ENCODE assay signal across 11 cellular contexts in genomic region chr13:46162741-46163140, GRCh38. TPM values are rescaled to one million over a fixed set of nuclear protein-coding genes. Genes with fewer than 3 reads are reported as not detected.
DNase-seq lines count a peak whose midpoint lies in the region; ATAC-seq and TF ChIP-seq lines count a peak whose summit lies in the region.
"Not testable (repeated sequence)": the region's sequence is repeated elsewhere in the genome, so short reads cannot be mapped to it uniquely, and the experiment has no call there.
"Had no signal": no experiment of that assay in that cellular context is flagged by ENCODE, and none has a peak within 500 bp of the region (broad histone marks: within the 10 kb centered on the region; RNA-seq: fewer than 3 reads in every experiment).

No MANE protein-coding gene starts in this region.

- not testable (repeated sequence) for H3K9me3 Mint-ChIP-seq in CD8-positive, alpha-beta memory T cell; activated CD4-positive, alpha-beta memory T cell treated with anti-CD3 and anti-CD28 coated beads for 36 hours; activated T-cell treated with anti-CD3 and anti-CD28 coated beads, Interleukin-2, amount 50 U/mL, for 72 hours; activated naive CD8-positive, alpha-beta T cell treated with anti-CD3 and anti-CD28 coated beads, Interleukin-2, amount 50 U/mL, for 24 hours; immature natural killer cell; natural killer cell

- H3K4me1 Mint-ChIP-seq in CD8-positive, alpha-beta memory T cell, result peaks cover 69 to 84% (median 83%) of the 10 kb centered on the region in 3 donors
- peaks cover 66% of the 10 kb centered on the region for H3K4me1 Mint-ChIP-seq in T-helper 17 cell
- H3K4me1 Mint-ChIP-seq in activated CD4-positive, alpha-beta memory T cell treated with anti-CD3 and anti-CD28 coated beads for 36 hours (ENCODE audit: low read depth), result peaks cover 81% of the 10 kb centered on the region
- H3K4me1 Mint-ChIP-seq in activated T-cell treated with anti-CD3 and anti-CD28 coated beads, Interleukin-2, amount 50 U/mL, for 72 hours (ENCODE audit: low read depth), result peaks cover 86% of the 10 kb centered on the region
- H3K4me1 Mint-ChIP-seq in activated naive CD8-positive, alpha-beta T cell treated with anti-CD3 and anti-CD28 coated beads, Interleukin-2, amount 50 U/mL, for 24 hours, result peaks cover 86% of the 10 kb centered on the region
- peaks cover 86 to 93% of the 10 kb centered on the region in 2 donors for H3K4me1 Mint-ChIP-seq in immature natural killer cell
- H3K4me1 Mint-ChIP-seq in natural killer cell, result peaks cover 79 to 82% of the 10 kb centered on the region in 2 donors

- not testable (repeated sequence) for H3K9me3 ChIP-seq in CD8-positive, alpha-beta memory T cell (ENCODE audit: low read length); T-helper 17 cell (ENCODE audit: control insufficient read depth, low read length, poor library complexity, severe bottlenecking); testis

- H3K36me3 ChIP-seq in CD8-positive, alpha-beta memory T cell (ENCODE audit: insufficient read depth, low read length), result peaks cover 23% of the 10 kb centered on the region
- not testable (repeated sequence) for H3K36me3 ChIP-seq in testis (ENCODE audit: low read depth, missing control alignments)

- WGBS in testis, 2 donors, result 85 to 93% methylated on average over 4 to 33 of the region's 36 CpGs

- not testable (repeated sequence) for TF ChIP-seq CTCF in natural killer cell (IDR thresholded peaks at IDR 0.05); testis (IDR thresholded peaks at IDR 0.05)

- CTCF ChIA-PET in CD8-positive, alpha-beta memory T cell (lab: Charles Lee), result interaction anchor here (6.6 kb wide), 1 partner anchor 10 kb away, joined by 128 read pairs; no protein-coding TSS in a partner anchor
- CTCF ChIA-PET in activated CD4-positive, alpha-beta memory T cell treated with anti-CD3 and anti-CD28 coated beads for 36 hours (lab: Charles Lee), result interaction anchor here (1.4 to 6.2 kb wide), 2 partner anchors 9 to 11 kb away, joined by 4 to 164 read pairs; no protein-coding TSS in a partner anchor

- not testable (repeated sequence) for H3K27me3 Mint-ChIP-seq in CD8-positive, alpha-beta memory T cell; T-helper 17 cell; activated CD4-positive, alpha-beta memory T cell treated with anti-CD3 and anti-CD28 coated beads for 36 hours; activated T-cell treated with anti-CD3 and anti-CD28 coated beads, Interleukin-2, amount 50 U/mL, for 72 hours (ENCODE audit: low read depth); activated naive CD8-positive, alpha-beta T cell treated with anti-CD3 and anti-CD28 coated beads, Interleukin-2, amount 50 U/mL, for 24 hours; immature natural killer cell (ENCODE audit: low read depth in 3 of 3); natural killer cell (ENCODE audit: low read depth in 2 of 2)

- H3K27ac ChIP-seq in CD8-positive, alpha-beta memory T cell (ENCODE audit: low read depth, low read length); testis: not testable (repeated sequence)

- POLR2A ChIA-PET in CD8-positive, alpha-beta memory T cell (lab: Charles Lee); activated CD4-positive, alpha-beta memory T cell treated with anti-CD3 and anti-CD28 coated beads for 36 hours (lab: Charles Lee): not testable (repeated sequence)

- intact Hi-C loops in activated CD4-positive, alpha-beta memory T cell treated with anti-CD3 and anti-CD28 coated beads for 36 hours (cut with micrococcal nuclease); natural killer cell (cut with micrococcal nuclease); testis (cut with DNase I; ENCODE audit: low total_unique reads): not testable (repeated sequence)

- not testable (repeated sequence) for H3K27me3 ChIP-seq in CD8-positive, alpha-beta memory T cell (ENCODE audit: insufficient read depth, low read length, poor library complexity, severe bottlenecking); testis

- H3K27ac Mint-ChIP-seq in CD8-positive, alpha-beta memory T cell, result peak overlapping the region in 7 of 8 donors; percentile 55 to 100 (median 92)
- H3K27ac Mint-ChIP-seq in T-helper 17 cell (peak overlapping the region; percentile 97), immature natural killer cell (peak overlapping the region in 5 of 6 donors; percentile 45 to 94 (median 65)), natural killer cell (peak overlapping the region; percentile 88 to 96)
- H3K27ac Mint-ChIP-seq in activated CD4-positive, alpha-beta memory T cell treated with anti-CD3 and anti-CD28 coated beads for 36 hours, result peak overlapping the region; percentile 91
- not testable (repeated sequence) for H3K27ac Mint-ChIP-seq in activated T-cell treated with anti-CD3 and anti-CD28 coated beads, Interleukin-2, amount 50 U/mL, for 72 hours
- peak overlapping the region; percentile 80 for H3K27ac Mint-ChIP-seq in activated naive CD8-positive, alpha-beta T cell treated with anti-CD3 and anti-CD28 coated beads, Interleukin-2, amount 50 U/mL, for 24 hours

- H3K4me3 ChIP-seq in CD8-positive, alpha-beta memory T cell (ENCODE audit: low read length), result not testable (repeated sequence)
- peak overlapping the region; percentile 19 to 23 for H3K4me3 ChIP-seq in testis

- not testable (repeated sequence) for TF ChIP-seq POLR2A in testis (IDR thresholded peaks at IDR 0.05)

- H3K4me1 ChIP-seq in CD8-positive, alpha-beta memory T cell (ENCODE audit: insufficient read depth, low read length), result peaks cover 72% of the 10 kb centered on the region
- H3K4me1 ChIP-seq in testis, result not testable (repeated sequence)

- H3K36me3 Mint-ChIP-seq in CD8-positive, alpha-beta memory T cell, result peaks cover 3 to 46% (median 10%) of the 10 kb centered on the region in 3 donors
- not testable (repeated sequence) for H3K36me3 Mint-ChIP-seq in T-helper 17 cell (ENCODE audit: low read depth); natural killer cell
- H3K36me3 Mint-ChIP-seq in activated CD4-positive, alpha-beta memory T cell treated with anti-CD3 and anti-CD28 coated beads for 36 hours, result peaks cover 51% of the 10 kb centered on the region
- H3K36me3 Mint-ChIP-seq in activated T-cell treated with anti-CD3 and anti-CD28 coated beads, Interleukin-2, amount 50 U/mL, for 72 hours (ENCODE audit: insufficient read depth in 2 of 2), result peaks cover 28 to 44% of the 10 kb centered on the region in 2 donors
- peaks cover 67% of the 10 kb centered on the region for H3K36me3 Mint-ChIP-seq in activated naive CD8-positive, alpha-beta T cell treated with anti-CD3 and anti-CD28 coated beads, Interleukin-2, amount 50 U/mL, for 24 hours (ENCODE audit: low read depth)
- H3K36me3 Mint-ChIP-seq in immature natural killer cell, result peaks cover 3 to 21% (median 6%) of the 10 kb centered on the region in 3 donors

- not testable (repeated sequence) for ATAC-seq in T-helper 17 cell; activated T-cell treated with anti-CD3 and anti-CD28 coated beads, Interleukin-2, amount 50 U/mL, for 72 hours (replicated peaks in 1 of 2); activated naive CD8-positive, alpha-beta T cell treated with anti-CD3 and anti-CD28 coated beads, Interleukin-2, amount 50 U/mL, for 24 hours; natural killer cell

- DNase-seq in CD8-positive, alpha-beta memory T cell, result peak in 1 of 5 donors; percentile 55
- not testable (repeated sequence) for DNase-seq in T-helper 17 cell; activated CD4-positive, alpha-beta memory T cell treated with anti-CD3 and anti-CD28 coated beads for 36 hours; activated T-cell treated with anti-CD3 and anti-CD28 coated beads, Interleukin-2, amount 50 U/mL, for 72 hours; activated naive CD8-positive, alpha-beta T cell treated with anti-CD3 and anti-CD28 coated beads, Interleukin-2, amount 50 U/mL, for 24 hours; immature natural killer cell; natural killer cell; testis

- H3K4me3 Mint-ChIP-seq in CD8-positive, alpha-beta memory T cell, result peak overlapping the region in 4 of 7 donors; percentile 7 to 73 (median 34)
- peak overlapping the region; percentile 75 for H3K4me3 Mint-ChIP-seq in T-helper 17 cell
- not testable (repeated sequence) for H3K4me3 Mint-ChIP-seq in activated CD4-positive, alpha-beta memory T cell treated with anti-CD3 and anti-CD28 coated beads for 36 hours; activated naive CD8-positive, alpha-beta T cell treated with anti-CD3 and anti-CD28 coated beads, Interleukin-2, amount 50 U/mL, for 24 hours
- H3K4me3 Mint-ChIP-seq in activated T-cell treated with anti-CD3 and anti-CD28 coated beads, Interleukin-2, amount 50 U/mL, for 72 hours, result peak overlapping the region; percentile 71 to 97
- H3K4me3 Mint-ChIP-seq in immature natural killer cell, result peak overlapping the region in 1 of 5 donors; percentile 25
- H3K4me3 Mint-ChIP-seq in natural killer cell, result peak overlapping the region; percentile 53

RNA-seq across cellular contexts. Expression of gene LCP1, which starts 19.2 kb away (rescaled TPM):
- total RNA-seq in CD8-positive, alpha-beta memory T cell, result 100 to 1,000 TPM; 838 to 869 TPM
- 1,545 TPM for polyA plus RNA-seq in CD8-positive, alpha-beta memory T cell
- total RNA-seq in T-helper 17 cell, result 100 to 1,000 TPM; 485 to 528 TPM
- total RNA-seq in activated CD4-positive, alpha-beta memory T cell treated with anti-CD3 and anti-CD28 coated beads for 36 hours, result 1,000 to 10,000 TPM; 1,012 to 1,022 TPM
- total RNA-seq in activated T-cell treated with anti-CD3 and anti-CD28 coated beads, Interleukin-2, amount 50 U/mL, for 72 hours, result 100 to 1,000 TPM; 834 to 955 TPM
- polyA plus RNA-seq in immature natural killer cell, result 1,000 to 10,000 TPM; 1,594 to 2,414 (median 2,262) TPM
- total RNA-seq in natural killer cell, result 1,000 to 10,000 TPM; 1,088 to 1,116 (median 1,113) TPM
- total RNA-seq in testis, result 10 to 100 TPM; 24.1 to 48.7 TPM
- 80.5 TPM for polyA plus RNA-seq in testis (ENCODE audit: insufficient read depth, low read depth, low replicate concordance)
- total RNA-seq: G401 had no signal

RNA-seq across cellular contexts. Expression of gene LRRC63, which starts 49.0 kb away (rescaled TPM):
- total RNA-seq in CD8-positive, alpha-beta memory T cell, result under 1 TPM; 0.55 TPM
- polyA plus RNA-seq in CD8-positive, alpha-beta memory T cell, result not detected
- total RNA-seq in T-helper 17 cell (under 1 TPM; 0.39 to 0.60 TPM), natural killer cell (under 1 TPM; 0.32 to 0.95 (median 0.40) TPM), testis (1 to 10 TPM; 4.6 to 9.4 TPM)
- under 1 TPM; 0.45 to 0.63 TPM for total RNA-seq in activated CD4-positive, alpha-beta memory T cell treated with anti-CD3 and anti-CD28 coated beads for 36 hours
- 1 to 10 TPM; 1.0 to 2.5 TPM for total RNA-seq in activated T-cell treated with anti-CD3 and anti-CD28 coated beads, Interleukin-2, amount 50 U/mL, for 72 hours
- polyA plus RNA-seq in immature natural killer cell (1 to 10 TPM in 1 of 3 donors, under 1 TPM in 2; 0.10 to 1.1 (median 0.12) TPM), testis (ENCODE audit: insufficient read depth, low read depth, low replicate concordance) (7.0 TPM)
- total RNA-seq: G401 had no signal

RNA-seq across cellular contexts. Expression of gene CPB2, which starts 57.9 kb away (rescaled TPM):
- total RNA-seq in CD8-positive, alpha-beta memory T cell, result not detected
- not detected for polyA plus RNA-seq in CD8-positive, alpha-beta memory T cell
- total RNA-seq in T-helper 17 cell (not detected), natural killer cell (not detected), testis (not detected)
- not detected for total RNA-seq in activated CD4-positive, alpha-beta memory T cell treated with anti-CD3 and anti-CD28 coated beads for 36 hours
- total RNA-seq in activated T-cell treated with anti-CD3 and anti-CD28 coated beads, Interleukin-2, amount 50 U/mL, for 72 hours, result not detected
- polyA plus RNA-seq in immature natural killer cell (not detected), testis (ENCODE audit: insufficient read depth, low read depth, low replicate concordance) (not detected)
- total RNA-seq: Daoy, G401, Peyer's patch had no signal

Comparison
In these comparisons a context has a peak if more than half of its experiments do, and no peak if none do; other contexts are left out.
1. RNA of gene LCP1, which starts 19.2 kb away (total RNA-seq): 1,088 to 1,116 TPM in natural killer cell, 1,012 to 1,022 TPM in activated CD4-positive, alpha-beta memory T cell treated with anti-CD3 and anti-CD28 coated beads for 36 hours, 834 to 955 TPM in activated T-cell treated with anti-CD3 and anti-CD28 coated beads, Interleukin-2, amount 50 U/mL, for 72 hours, 838 to 869 TPM in CD8-positive, alpha-beta memory T cell and 485 to 528 TPM in T-helper 17 cell; 24.1 to 48.7 TPM in testis; every median in the first group is over 4 times any median in the second.